In genomic region chr5:115543931-115544370, GRCh38 we compare ENCODE assay signal across 8 cellular contexts. TPM values are rescaled to one million over a fixed set of nuclear protein-coding genes. Genes with fewer than 3 reads are reported as not detected.
DNase-seq lines count a peak whose midpoint lies in the region; ATAC-seq, FAIRE-seq and TF ChIP-seq lines count a peak whose summit lies in the region.

No MANE protein-coding gene starts in this region.

- H3K4me1 ChIP-seq in PC-9 (replicated peaks; ENCODE audit: insufficient read depth) (peaks cover 26% of the 10 kb centered on the region), neutrophil (ENCODE audit: control insufficient read depth in 1 of 2, insufficient read depth in 1 of 2, low read depth in 1 of 2, low read length in 1 of 2) (peaks cover 51 to 55% of the 10 kb centered on the region in 2 experiments)

- no peak for DNase-seq in GM18507 (ENCODE audit: extremely low spot score, insufficient read length, low read depth)
- DNase-seq in PC-9, result no peak
- DNase-seq in activated naive CD4-positive, alpha-beta T cell treated with anti-CD3 and anti-CD28 coated beads for 36 hours, result peak; percentile 68
- peak; percentile 36 for DNase-seq in germinal center (ENCODE audit: low spot score)

- peak overlapping the region; percentile 99 for H3K27ac Mint-ChIP-seq in activated naive CD4-positive, alpha-beta T cell treated with anti-CD3 and anti-CD28 coated beads for 36 hours

- H3K27me3 Mint-ChIP-seq in activated naive CD4-positive, alpha-beta T cell treated with anti-CD3 and anti-CD28 coated beads for 36 hours (ENCODE audit: low read depth), result no peaks in the 10 kb centered on the region

- POLR2A ChIA-PET in PC-9 (lab: Charles Lee; ENCODE audit: unreplicated experiment), result no interaction called here

- peaks cover 7% of the 10 kb centered on the region for H3K9me3 Mint-ChIP-seq in activated naive CD4-positive, alpha-beta T cell treated with anti-CD3 and anti-CD28 coated beads for 36 hours

- peak overlapping the region; percentile 90 for H3K4me2 ChIP-seq in PC-9

- H4K20me1 ChIP-seq in PC-9 (ENCODE audit: insufficient read depth), result peaks cover 26% of the 10 kb centered on the region

- peaks cover 51% of the 10 kb centered on the region for H3K36me3 Mint-ChIP-seq in activated naive CD4-positive, alpha-beta T cell treated with anti-CD3 and anti-CD28 coated beads for 36 hours (ENCODE audit: low read depth)

- H3K9me3 ChIP-seq in PC-9 (ENCODE audit: insufficient read depth, low read depth) (peaks cover 19% of the 10 kb centered on the region), neutrophil (no peaks in the 10 kb centered on the region)

- H3K4me1 Mint-ChIP-seq in activated naive CD4-positive, alpha-beta T cell treated with anti-CD3 and anti-CD28 coated beads for 36 hours (ENCODE audit: low read depth), result peaks cover 47% of the 10 kb centered on the region

- no peaks in the 10 kb centered on the region for H3K27me3 ChIP-seq in PC-9 (ENCODE audit: insufficient read depth, low read depth)
- no peaks in the 10 kb centered on the region for H3K27me3 ChIP-seq in neutrophil

- CTCF ChIA-PET in PC-9 (lab: Charles Lee), result interaction anchor here (0.8 to 1.4 kb wide), 3 partner anchors 45 to 178 kb away, joined by 4 to 16 read pairs (median 7); no protein-coding TSS in a partner anchor
- CTCF ChIA-PET in activated naive CD4-positive, alpha-beta T cell treated with anti-CD3 and anti-CD28 coated beads for 36 hours (lab: Charles Lee), result interaction anchor here (0.6 to 1.9 kb wide), 6 partner anchors 19 to 295 kb away, joined by 3 to 8 read pairs (median 3); no protein-coding TSS in a partner anchor

- H3K27ac ChIP-seq in 22Rv1 (peak overlapping the region; percentile 86), PC-9 (peak overlapping the region; percentile 89), neutrophil (peak overlapping the region; percentile 96), temporal lobe (ENCODE audit: low read depth, low read length) (peak overlapping the region; percentile 91)

- H3K9me2 ChIP-seq in PC-9 (ENCODE audit: insufficient read depth), result no peaks in the 10 kb centered on the region

- H3F3A ChIP-seq in PC-9 (ENCODE audit: insufficient read depth, low read depth), result no peaks in the 10 kb centered on the region; the same call in 1 of the 2 replicates

- H3K36me3 ChIP-seq in PC-9 (ENCODE audit: low read depth) (peaks cover 44% of the 10 kb centered on the region), neutrophil (peaks cover 19% of the 10 kb centered on the region)

- H2AFZ ChIP-seq in PC-9, result peak overlapping the region; percentile 88

- BruUV-seq in PC-9 (replicated peaks; lab: Mats Ljungman, UMichigan), result no TSS peak

- peak; percentile 27 for ATAC-seq in HG03039 (IDR thresholded peaks at IDR 0.05; ENCODE audit: unreplicated experiment)

- peak overlapping the region; percentile 95 for H3K4me3 Mint-ChIP-seq in activated naive CD4-positive, alpha-beta T cell treated with anti-CD3 and anti-CD28 coated beads for 36 hours

- H3K4me3 ChIP-seq in PC-9, result peak overlapping the region; percentile 89
- H3K4me3 ChIP-seq in neutrophil (ENCODE audit: low read depth in 1 of 2, low read length in 1 of 2), result peak overlapping the region; percentile 89 to 90

- TF ChIP-seq CTCF in 22Rv1 (IDR thresholded peaks at IDR 0.05) (no peak), PC-9 (conservative IDR thresholded peaks at IDR 0.05) (no peak), neutrophil (IDR thresholded peaks at IDR 0.05) (no peak)

- peaks cover 55% of the 10 kb centered on the region for H3K79me2 ChIP-seq in PC-9 (ENCODE audit: low read depth)

- intact Hi-C loops in PC-9 (cut with micrococcal nuclease; ENCODE audit: unreplicated experiment), result loop anchor here (1.0 to 5.0 kb wide), 4 partner anchors 41 to 167 kb away; no protein-coding TSS in a partner anchor
- intact Hi-C loops in activated naive CD4-positive, alpha-beta T cell treated with anti-CD3 and anti-CD28 coated beads for 36 hours (cut with micrococcal nuclease), result loop anchor here (1.0 kb wide), 11 partner anchors 21 to 541 kb away; partner anchors contain the start of genes AP3S1, ATG12, CCDC112 and COMMD10

- peak; percentile 85 for FAIRE-seq in GM18507 (lab: Jason Lieb, UNC)

RNA-seq across cellular contexts. Expression of gene FEM1C, which starts 0.6 kb away (rescaled TPM):
- total RNA-seq in PC-9 (2021) (11.3 and 15.9 TPM in 2 replicates), temporal lobe (50.9 TPM)
- 1 to 10 TPM; 9.7 to 10.0 TPM for total RNA-seq in activated naive CD4-positive, alpha-beta T cell treated with anti-CD3 and anti-CD28 coated beads for 36 hours

RNA-seq across cellular contexts. Expression of gene TICAM2, which starts 58.3 kb away (rescaled TPM):
- total RNA-seq in PC-9 (2021) (1.8 and 2.1 TPM in 2 replicates), temporal lobe (0.49 TPM)
- under 1 TPM; 0.72 to 0.91 TPM for total RNA-seq in activated naive CD4-positive, alpha-beta T cell treated with anti-CD3 and anti-CD28 coated beads for 36 hours

Comparison
In these comparisons a context has a peak if more than half of its experiments do, and no peak if none do; other contexts are left out.
1. DNase-seq: peak in activated naive CD4-positive, alpha-beta T cell treated with anti-CD3 and anti-CD28 coated beads for 36 hours (single experiment) and germinal center (single experiment); none in GM18507 (single experiment) and PC-9 (0 of 2).
2. Peak in every context shown above with its lines, with median percentiles within 50 percentile points of each other: H3K27ac ChIP-seq.